Comparison of ENCODE assay signal across 1 cellular context in the genomic region with DNA sequence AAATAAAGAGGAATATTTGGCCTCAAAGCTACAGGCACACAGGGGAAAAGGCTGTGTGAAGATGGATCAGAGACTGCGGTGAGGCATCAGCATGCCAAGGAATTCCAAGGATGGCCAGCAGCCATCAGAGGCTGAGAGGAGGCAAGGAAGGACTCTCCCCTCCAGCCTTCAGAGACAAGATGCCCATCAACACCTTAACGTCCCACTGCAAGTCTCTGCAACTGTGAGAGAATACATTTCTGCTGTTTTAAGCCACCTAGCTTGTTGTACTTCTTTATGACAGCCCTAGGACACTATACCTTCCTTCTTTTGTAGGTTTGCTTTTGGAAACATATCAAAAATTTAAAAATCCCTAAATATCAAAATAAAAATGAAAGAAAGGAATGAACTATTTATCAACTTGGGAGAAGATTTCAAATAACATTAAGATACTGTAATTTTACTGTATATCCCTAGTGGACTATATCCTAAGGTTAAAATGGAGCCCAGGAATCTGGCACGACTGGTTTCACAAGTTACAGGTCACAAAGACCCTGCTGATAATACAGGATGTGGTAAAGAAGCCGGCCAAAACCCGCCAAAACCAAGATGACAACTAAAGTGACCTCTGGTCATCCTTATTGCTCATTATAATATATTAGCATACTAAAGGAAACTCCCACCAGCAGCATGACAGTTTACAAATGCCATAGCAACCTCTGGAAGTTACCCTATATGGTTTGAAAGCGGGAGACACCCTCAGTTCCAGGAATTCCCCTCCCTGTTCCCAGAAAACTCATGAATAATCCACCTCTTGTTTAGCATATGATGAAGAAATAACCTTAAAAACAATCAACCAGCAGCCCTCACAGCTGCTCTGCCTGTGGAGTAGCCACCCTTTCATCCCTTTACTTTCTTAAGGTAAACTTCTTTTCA.
TF ChIP-seq lines count a peak whose summit lies in the region.

No MANE protein-coding gene starts in this region.

TF ChIP-seq in K562, 482 proteins besides CTCF, POLR2A, EP300 and RAD21 (continued from another document and continues in another):
- TF ChIP-seq, protein P1, sequence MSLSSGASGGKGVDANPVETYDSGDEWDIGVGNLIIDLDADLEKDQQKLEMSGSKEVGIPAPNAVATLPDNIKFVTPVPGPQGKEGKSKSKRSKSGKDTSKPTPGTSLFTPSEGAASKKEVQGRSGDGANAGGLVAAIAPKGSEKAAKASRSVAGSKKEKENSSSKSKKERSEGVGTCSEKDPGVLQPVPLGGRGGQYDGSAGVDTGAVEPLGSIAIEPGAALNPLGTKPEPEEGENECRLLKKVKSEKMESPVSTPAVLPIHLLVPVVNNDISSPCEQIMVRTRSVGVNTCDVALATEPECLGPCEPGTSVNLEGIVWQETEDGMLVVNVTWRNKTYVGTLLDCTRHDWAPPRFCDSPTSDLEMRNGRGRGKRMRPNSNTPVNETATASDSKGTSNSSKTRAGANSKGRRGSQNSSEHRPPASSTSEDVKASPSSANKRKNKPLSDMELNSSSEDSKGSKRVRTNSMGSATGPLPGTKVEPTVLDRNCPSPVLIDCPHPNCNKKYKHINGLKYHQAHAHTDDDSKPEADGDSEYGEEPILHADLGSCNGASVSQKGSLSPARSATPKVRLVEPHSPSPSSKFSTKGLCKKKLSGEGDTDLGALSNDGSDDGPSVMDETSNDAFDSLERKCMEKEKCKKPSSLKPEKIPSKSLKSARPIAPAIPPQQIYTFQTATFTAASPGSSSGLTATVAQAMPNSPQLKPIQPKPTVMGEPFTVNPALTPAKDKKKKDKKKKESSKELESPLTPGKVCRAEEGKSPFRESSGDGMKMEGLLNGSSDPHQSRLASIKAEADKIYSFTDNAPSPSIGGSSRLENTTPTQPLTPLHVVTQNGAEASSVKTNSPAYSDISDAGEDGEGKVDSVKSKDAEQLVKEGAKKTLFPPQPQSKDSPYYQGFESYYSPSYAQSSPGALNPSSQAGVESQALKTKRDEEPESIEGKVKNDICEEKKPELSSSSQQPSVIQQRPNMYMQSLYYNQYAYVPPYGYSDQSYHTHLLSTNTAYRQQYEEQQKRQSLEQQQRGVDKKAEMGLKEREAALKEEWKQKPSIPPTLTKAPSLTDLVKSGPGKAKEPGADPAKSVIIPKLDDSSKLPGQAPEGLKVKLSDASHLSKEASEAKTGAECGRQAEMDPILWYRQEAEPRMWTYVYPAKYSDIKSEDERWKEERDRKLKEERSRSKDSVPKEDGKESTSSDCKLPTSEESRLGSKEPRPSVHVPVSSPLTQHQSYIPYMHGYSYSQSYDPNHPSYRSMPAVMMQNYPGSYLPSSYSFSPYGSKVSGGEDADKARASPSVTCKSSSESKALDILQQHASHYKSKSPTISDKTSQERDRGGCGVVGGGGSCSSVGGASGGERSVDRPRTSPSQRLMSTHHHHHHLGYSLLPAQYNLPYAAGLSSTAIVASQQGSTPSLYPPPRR (CRISPR knock-in tag; IDR thresholded peaks at IDR 0.05; ENCODE audit: borderline replicate concordance), result no peak
- TF ChIP-seq, protein P2, sequence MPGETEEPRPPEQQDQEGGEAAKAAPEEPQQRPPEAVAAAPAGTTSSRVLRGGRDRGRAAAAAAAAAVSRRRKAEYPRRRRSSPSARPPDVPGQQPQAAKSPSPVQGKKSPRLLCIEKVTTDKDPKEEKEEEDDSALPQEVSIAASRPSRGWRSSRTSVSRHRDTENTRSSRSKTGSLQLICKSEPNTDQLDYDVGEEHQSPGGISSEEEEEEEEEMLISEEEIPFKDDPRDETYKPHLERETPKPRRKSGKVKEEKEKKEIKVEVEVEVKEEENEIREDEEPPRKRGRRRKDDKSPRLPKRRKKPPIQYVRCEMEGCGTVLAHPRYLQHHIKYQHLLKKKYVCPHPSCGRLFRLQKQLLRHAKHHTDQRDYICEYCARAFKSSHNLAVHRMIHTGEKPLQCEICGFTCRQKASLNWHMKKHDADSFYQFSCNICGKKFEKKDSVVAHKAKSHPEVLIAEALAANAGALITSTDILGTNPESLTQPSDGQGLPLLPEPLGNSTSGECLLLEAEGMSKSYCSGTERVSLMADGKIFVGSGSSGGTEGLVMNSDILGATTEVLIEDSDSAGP (CRISPR knock-in tag; IDR thresholded peaks at IDR 0.05), result no peak
- TF ChIP-seq ELF4 (CRISPR knock-in tag; IDR thresholded peaks at IDR 0.05) (no peak), ESRRA (IDR thresholded peaks at IDR 0.05; ENCODE audit: borderline replicate concordance, low read depth) (peak; percentile 79; the same call in 1 of the 2 replicates), TCFL5 (CRISPR knock-in tag; conservative IDR thresholded peaks at IDR 0.05) (no peak; the same call in 1 of the 2 replicates), ZNF778 (CRISPR knock-in tag; IDR thresholded peaks at IDR 0.05) (no peak), ZNF121 (CRISPR knock-in tag; conservative IDR thresholded peaks at IDR 0.05) (no peak), SMARCC2 (IDR thresholded peaks at IDR 0.05; ENCODE audit: low read depth) (no peak), RBM17 (IDR thresholded peaks at IDR 0.05; ENCODE audit: borderline replicate concordance, low read depth, low read length) (no peak), MAZ (CRISPR knock-in tag; conservative IDR thresholded peaks at IDR 0.05 in 1 of 2, IDR thresholded peaks at IDR 0.05 in 1 of 2) (peak in 1 of 2 experiments; percentile 21; a peak in 1 of 4 replicates), MEF2A (IDR thresholded peaks at IDR 0.05; ENCODE audit: control insufficient read depth, low read depth, low read length) (no peak), CHD2 (IDR thresholded peaks at IDR 0.05; ENCODE audit: low read depth, low read length) (no peak), L3MBTL2 (IDR thresholded peaks at IDR 0.05) (peak; percentile 50; the same call in 1 of the 2 replicates), SRSF9 (IDR thresholded peaks at IDR 0.05; ENCODE audit: borderline replicate concordance, low read depth, low read length) (no peak), BDP1 (IDR thresholded peaks at IDR 0.05; ENCODE audit: insufficient read depth, insufficient read length) (no peak), ETS2 (tag; IDR thresholded peaks at IDR 0.05; ENCODE audit: borderline replicate concordance, poor library complexity, severe bottlenecking) (no peak), CTBP1 (IDR thresholded peaks at IDR 0.05; ENCODE audit: borderline replicate concordance) (no peak), ZZZ3 (IDR thresholded peaks at IDR 0.05) (no peak), ZFP30 (CRISPR knock-in tag; IDR thresholded peaks at IDR 0.05; ENCODE audit: borderline replicate concordance) (no peak), RCOR1 (IDR thresholded peaks at IDR 0.05; ENCODE audit: borderline replicate concordance in 1 of 2, low read depth in 2 of 2, low read length in 2 of 2) (0 out of 4 replicates have a peak, but pooled peaks of 1 of the 2 experiments have one; percentile 55), ZNF695 (CRISPR knock-in tag; IDR thresholded peaks at IDR 0.05) (no peak)
- TF ChIP-seq, protein P3, sequence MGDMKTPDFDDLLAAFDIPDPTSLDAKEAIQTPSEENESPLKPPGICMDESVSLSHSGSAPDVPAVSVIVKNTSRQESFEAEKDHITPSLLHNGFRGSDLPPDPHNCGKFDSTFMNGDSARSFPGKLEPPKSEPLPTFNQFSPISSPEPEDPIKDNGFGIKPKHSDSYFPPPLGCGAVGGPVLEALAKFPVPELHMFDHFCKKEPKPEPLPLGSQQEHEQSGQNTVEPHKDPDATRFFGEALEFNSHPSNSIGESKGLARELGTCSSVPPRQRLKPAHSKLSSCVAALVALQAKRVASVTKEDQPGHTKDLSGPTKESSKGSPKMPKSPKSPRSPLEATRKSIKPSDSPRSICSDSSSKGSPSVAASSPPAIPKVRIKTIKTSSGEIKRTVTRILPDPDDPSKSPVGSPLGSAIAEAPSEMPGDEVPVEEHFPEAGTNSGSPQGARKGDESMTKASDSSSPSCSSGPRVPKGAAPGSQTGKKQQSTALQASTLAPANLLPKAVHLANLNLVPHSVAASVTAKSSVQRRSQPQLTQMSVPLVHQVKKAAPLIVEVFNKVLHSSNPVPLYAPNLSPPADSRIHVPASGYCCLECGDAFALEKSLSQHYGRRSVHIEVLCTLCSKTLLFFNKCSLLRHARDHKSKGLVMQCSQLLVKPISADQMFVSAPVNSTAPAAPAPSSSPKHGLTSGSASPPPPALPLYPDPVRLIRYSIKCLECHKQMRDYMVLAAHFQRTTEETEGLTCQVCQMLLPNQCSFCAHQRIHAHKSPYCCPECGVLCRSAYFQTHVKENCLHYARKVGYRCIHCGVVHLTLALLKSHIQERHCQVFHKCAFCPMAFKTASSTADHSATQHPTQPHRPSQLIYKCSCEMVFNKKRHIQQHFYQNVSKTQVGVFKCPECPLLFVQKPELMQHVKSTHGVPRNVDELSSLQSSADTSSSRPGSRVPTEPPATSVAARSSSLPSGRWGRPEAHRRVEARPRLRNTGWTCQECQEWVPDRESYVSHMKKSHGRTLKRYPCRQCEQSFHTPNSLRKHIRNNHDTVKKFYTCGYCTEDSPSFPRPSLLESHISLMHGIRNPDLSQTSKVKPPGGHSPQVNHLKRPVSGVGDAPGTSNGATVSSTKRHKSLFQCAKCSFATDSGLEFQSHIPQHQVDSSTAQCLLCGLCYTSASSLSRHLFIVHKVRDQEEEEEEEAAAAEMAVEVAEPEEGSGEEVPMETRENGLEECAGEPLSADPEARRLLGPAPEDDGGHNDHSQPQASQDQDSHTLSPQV (IDR thresholded peaks at IDR 0.05), result peak; percentile 37; the same call in 1 of the 2 replicates
- TF ChIP-seq, protein P4, sequence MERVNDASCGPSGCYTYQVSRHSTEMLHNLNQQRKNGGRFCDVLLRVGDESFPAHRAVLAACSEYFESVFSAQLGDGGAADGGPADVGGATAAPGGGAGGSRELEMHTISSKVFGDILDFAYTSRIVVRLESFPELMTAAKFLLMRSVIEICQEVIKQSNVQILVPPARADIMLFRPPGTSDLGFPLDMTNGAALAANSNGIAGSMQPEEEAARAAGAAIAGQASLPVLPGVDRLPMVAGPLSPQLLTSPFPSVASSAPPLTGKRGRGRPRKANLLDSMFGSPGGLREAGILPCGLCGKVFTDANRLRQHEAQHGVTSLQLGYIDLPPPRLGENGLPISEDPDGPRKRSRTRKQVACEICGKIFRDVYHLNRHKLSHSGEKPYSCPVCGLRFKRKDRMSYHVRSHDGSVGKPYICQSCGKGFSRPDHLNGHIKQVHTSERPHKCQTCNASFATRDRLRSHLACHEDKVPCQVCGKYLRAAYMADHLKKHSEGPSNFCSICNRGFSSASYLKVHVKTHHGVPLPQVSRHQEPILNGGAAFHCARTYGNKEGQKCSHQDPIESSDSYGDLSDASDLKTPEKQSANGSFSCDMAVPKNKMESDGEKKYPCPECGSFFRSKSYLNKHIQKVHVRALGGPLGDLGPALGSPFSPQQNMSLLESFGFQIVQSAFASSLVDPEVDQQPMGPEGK (CRISPR knock-in tag; IDR thresholded peaks at IDR 0.05; ENCODE audit: borderline replicate concordance), result no peak
- TF ChIP-seq, protein P5, sequence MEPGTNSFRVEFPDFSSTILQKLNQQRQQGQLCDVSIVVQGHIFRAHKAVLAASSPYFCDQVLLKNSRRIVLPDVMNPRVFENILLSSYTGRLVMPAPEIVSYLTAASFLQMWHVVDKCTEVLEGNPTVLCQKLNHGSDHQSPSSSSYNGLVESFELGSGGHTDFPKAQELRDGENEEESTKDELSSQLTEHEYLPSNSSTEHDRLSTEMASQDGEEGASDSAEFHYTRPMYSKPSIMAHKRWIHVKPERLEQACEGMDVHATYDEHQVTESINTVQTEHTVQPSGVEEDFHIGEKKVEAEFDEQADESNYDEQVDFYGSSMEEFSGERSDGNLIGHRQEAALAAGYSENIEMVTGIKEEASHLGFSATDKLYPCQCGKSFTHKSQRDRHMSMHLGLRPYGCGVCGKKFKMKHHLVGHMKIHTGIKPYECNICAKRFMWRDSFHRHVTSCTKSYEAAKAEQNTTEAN (CRISPR knock-in tag; IDR thresholded peaks at IDR 0.05), result no peak
- TF ChIP-seq, protein P6, sequence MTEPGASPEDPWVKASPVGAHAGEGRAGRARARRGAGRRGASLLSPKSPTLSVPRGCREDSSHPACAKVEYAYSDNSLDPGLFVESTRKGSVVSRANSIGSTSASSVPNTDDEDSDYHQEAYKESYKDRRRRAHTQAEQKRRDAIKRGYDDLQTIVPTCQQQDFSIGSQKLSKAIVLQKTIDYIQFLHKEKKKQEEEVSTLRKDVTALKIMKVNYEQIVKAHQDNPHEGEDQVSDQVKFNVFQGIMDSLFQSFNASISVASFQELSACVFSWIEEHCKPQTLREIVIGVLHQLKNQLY (CRISPR knock-in tag; conservative IDR thresholded peaks at IDR 0.05), result 0 out of 4 replicates have a peak, but pooled peaks of 1 of the 2 experiments have one; percentile 54
- TF ChIP-seq, protein P7, sequence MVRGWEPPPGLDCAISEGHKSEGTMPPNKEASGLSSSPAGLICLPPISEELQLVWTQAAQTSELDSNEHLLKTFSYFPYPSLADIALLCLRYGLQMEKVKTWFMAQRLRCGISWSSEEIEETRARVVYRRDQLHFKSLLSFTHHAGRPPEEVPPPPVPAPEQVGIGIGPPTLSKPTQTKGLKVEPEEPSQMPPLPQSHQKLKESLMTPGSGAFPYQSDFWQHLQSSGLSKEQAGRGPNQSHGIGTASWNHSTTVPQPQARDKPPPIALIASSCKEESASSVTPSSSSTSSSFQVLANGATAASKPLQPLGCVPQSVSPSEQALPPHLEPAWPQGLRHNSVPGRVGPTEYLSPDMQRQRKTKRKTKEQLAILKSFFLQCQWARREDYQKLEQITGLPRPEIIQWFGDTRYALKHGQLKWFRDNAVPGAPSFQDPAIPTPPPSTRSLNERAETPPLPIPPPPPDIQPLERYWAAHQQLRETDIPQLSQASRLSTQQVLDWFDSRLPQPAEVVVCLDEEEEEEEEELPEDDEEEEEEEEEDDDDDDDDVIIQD (CRISPR knock-in tag; IDR thresholded peaks at IDR 0.05), result no peak
- TF ChIP-seq, protein P8, sequence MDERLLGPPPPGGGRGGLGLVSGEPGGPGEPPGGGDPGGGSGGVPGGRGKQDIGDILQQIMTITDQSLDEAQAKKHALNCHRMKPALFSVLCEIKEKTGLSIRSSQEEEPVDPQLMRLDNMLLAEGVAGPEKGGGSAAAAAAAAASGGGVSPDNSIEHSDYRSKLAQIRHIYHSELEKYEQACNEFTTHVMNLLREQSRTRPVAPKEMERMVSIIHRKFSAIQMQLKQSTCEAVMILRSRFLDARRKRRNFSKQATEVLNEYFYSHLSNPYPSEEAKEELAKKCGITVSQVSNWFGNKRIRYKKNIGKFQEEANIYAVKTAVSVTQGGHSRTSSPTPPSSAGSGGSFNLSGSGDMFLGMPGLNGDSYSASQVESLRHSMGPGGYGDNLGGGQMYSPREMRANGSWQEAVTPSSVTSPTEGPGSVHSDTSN (CRISPR knock-in tag; IDR thresholded peaks at IDR 0.05; ENCODE audit: low read depth), result no peak
- TF ChIP-seq, protein P8 (tag; conservative IDR thresholded peaks at IDR 0.05; ENCODE audit: low read depth), result no peak
- TF ChIP-seq, protein P9, sequence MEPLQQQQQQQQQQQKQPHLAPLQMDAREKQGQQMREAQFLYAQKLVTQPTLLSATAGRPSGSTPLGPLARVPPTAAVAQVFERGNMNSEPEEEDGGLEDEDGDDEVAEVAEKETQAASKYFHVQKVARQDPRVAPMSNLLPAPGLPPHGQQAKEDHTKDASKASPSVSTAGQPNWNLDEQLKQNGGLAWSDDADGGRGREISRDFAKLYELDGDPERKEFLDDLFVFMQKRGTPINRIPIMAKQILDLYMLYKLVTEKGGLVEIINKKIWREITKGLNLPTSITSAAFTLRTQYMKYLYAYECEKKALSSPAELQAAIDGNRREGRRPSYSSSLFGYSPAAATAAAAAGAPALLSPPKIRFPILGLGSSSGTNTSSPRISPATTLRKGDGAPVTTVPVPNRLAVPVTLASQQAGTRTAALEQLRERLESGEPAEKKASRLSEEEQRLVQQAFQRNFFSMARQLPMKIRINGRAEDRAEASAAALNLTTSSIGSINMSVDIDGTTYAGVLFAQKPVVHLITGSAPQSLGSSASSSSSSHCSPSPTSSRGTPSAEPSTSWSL (CRISPR knock-in tag; IDR thresholded peaks at IDR 0.05; ENCODE audit: borderline replicate concordance), result no peak
